ENCODE assay signal across 17 cellular contexts in genomic region chr15:40437754-40438687, GRCh38. TPM values are rescaled to one million over a fixed set of nuclear protein-coding genes. Genes with fewer than 3 reads are reported as not detected.
A peak's percentile ranks its signal among the peaks of the same experiment; 100 is the strongest.
DNase-seq lines count a peak whose midpoint lies in the region; ATAC-seq, FAIRE-seq and TF ChIP-seq lines count a peak whose summit lies in the region.
"Had no signal": no experiment of that assay in that cellular context is flagged by ENCODE, and none has a peak within 500 bp of the region (broad histone marks: within the 10 kb centered on the region; RNA-seq: fewer than 3 reads in every experiment).

No MANE protein-coding gene starts in this region.

- H3K18ac ChIP-seq in IMR-90 (ENCODE audit: low read depth, low read length) (no peak overlapping the region), H1 (ENCODE audit: extremely low read depth, low read length) (peak overlapping the region; percentile 87)

- H2BK15ac ChIP-seq in IMR-90 (ENCODE audit: low read depth, low read length) (no peak overlapping the region), H1 (ENCODE audit: low read length) (peak overlapping the region; percentile 95)

- FAIRE-seq in H1 (lab: Jason Lieb, UNC): no peak

- H3K4me1 ChIP-seq in CD4-positive, alpha-beta memory T cell (ENCODE audit: insufficient read depth, low read length): peaks cover 46% of the 10 kb centered on the region
- H3K4me1 ChIP-seq in IMR-90 (ENCODE audit: control insufficient read depth, insufficient read depth, low read length) (peaks cover 15% of the 10 kb centered on the region), H1 (replicated peaks in 1 of 4; ENCODE audit: control insufficient read depth in 3 of 4, insufficient read depth in 4 of 4, low read length in 3 of 4) (peaks cover 8 to 40% (median 33%) of the 10 kb centered on the region in 4 experiments)

- 46% methylated on average over 4 of the region's 21 CpGs; no CpG with 5 or more reads in 1 of the 2 experiments for WGBS in IMR-90 (ENCODE audit: extremely low coverage in 2 of 2, insufficient read length in 1 of 2), 2 experiments
- WGBS in H1 (ENCODE audit: extremely low coverage in 1 of 2, insufficient coverage in 1 of 2, insufficient read length in 1 of 2, insufficient replicate concordance in 2 of 2, low coverage in 1 of 2, low lambda C conversion rate in 2 of 2, missing lambda C conversion rate in 1 of 2), 2 experiments: 24% methylated on average over 19 of the region's 21 CpGs; no CpG with 5 or more reads in 1 of the 2 experiments

- no peak for TF ChIP-seq RAD21 in IMR-90 (IDR thresholded peaks at IDR 0.05; ENCODE audit: low read length)
- TF ChIP-seq RAD21 in H1 (IDR thresholded peaks at IDR 0.05 in 1 of 2, conservative IDR thresholded peaks at IDR 0.05 in 1 of 2; ENCODE audit: low read depth in 2 of 2, low read length in 2 of 2): no peak

- DNase-seq in CD4-positive, alpha-beta memory T cell: no peak
- no peak for DNase-seq in IMR-90
- DNase-seq in H1 (ENCODE audit: low read depth in 1 of 2, low spot score in 2 of 2): peak in 1 of 2 experiments; percentile 74
- DNase-seq in naive thymus-derived CD8-positive, alpha-beta T cell: peak in 1 of 10 donors; percentile 6
- no peak for DNase-seq in activated T-helper 2 cell treated with anti-CD3 and anti-CD28 coated beads, Interferon-gamma antibody, Interleukin-2, Interleukin-4, amounts not matched to agents 10 μg/mL and 5 μg/mL and 100 μg/mL, durations not matched to agents 14 hours and 24 hours and 36 hours (ENCODE audit: low spot score)
- no peak for DNase-seq in activated CD4-positive, alpha-beta T cell treated with anti-CD3 and anti-CD28 coated beads, Interleukin-2, amount 50 U/mL, for 4 hours
- DNase-seq in Right ventricle myocardium superior: no peak
- DNase-seq: activated CD4-positive, alpha-beta T cell treated with anti-CD3 and anti-CD28 coated beads for 48 hours; activated T-cell treated with anti-CD3 and anti-CD28 coated beads, Interleukin-2, amount 50 U/mL, for 1 hour; cortex of kidney; DMS79; NCI-H1930; NCI-H526 treated with DMSO at 0.1 percent for 48 hours; stimulated activated CD4-positive, alpha-beta T cell treated with anti-CD3 and anti-CD28 coated beads, Interleukin-12 subunit alpha, Interleukin-12 subunit beta, amount 100 ng/mL, for 4 hours had no signal

- peaks cover 12% of the 10 kb centered on the region for H3K27me3 ChIP-seq in CD4-positive, alpha-beta memory T cell (ENCODE audit: insufficient read depth, low read length)
- peaks cover 68% of the 10 kb centered on the region for H3K27me3 ChIP-seq in IMR-90 (ENCODE audit: control insufficient read depth, insufficient read depth, low read length)
- H3K27me3 ChIP-seq in H1 (replicated peaks in 1 of 4; ENCODE audit: control insufficient read depth in 3 of 4, extremely low read depth in 1 of 4, insufficient read depth in 3 of 4, low read length in 3 of 4): peaks cover 0 to 28% (median 18%) of the 10 kb centered on the region in 4 experiments; a peak in 5 of 7 replicates

- H2AK5ac ChIP-seq in IMR-90 (ENCODE audit: low read depth, low read length) (no peak overlapping the region; the same call in 1 of the 2 replicates), H1 (ENCODE audit: low read depth, low read length) (peak overlapping the region; percentile 66; the same call in 1 of the 2 replicates)

- H3K79me2 ChIP-seq in H1 (ENCODE audit: control insufficient read depth in 1 of 2, insufficient read depth in 2 of 2, low read length in 2 of 2): peaks cover 9 to 28% of the 10 kb centered on the region in 2 experiments

- H4K20me1 ChIP-seq in IMR-90 (ENCODE audit: insufficient read depth, low read length) (peaks cover 12% of the 10 kb centered on the region), H1 (replicated peaks in 1 of 2; ENCODE audit: control insufficient read depth in 1 of 2, insufficient read depth in 2 of 2, low read length in 2 of 2) (peaks cover 8 to 9% of the 10 kb centered on the region in 2 experiments)

- H4K8ac ChIP-seq in IMR-90 (ENCODE audit: low read depth in 2 of 2, low read length in 2 of 2) (no peak overlapping the region), H1 (ENCODE audit: extremely low read depth, insufficient read depth, low read length) (no peak overlapping the region)

- H4K91ac ChIP-seq in IMR-90 (ENCODE audit: insufficient read depth, low read depth, low read length): no peak overlapping the region
- peak overlapping the region; percentile 92 for H4K91ac ChIP-seq in H1 (replicated peaks; ENCODE audit: insufficient read length, low read length)

- H2AFZ ChIP-seq in IMR-90 (replicated peaks; ENCODE audit: low read length, poor library complexity) (no peak overlapping the region), H1 (ENCODE audit: low read length) (no peak overlapping the region)

- H3K4ac ChIP-seq in IMR-90 (ENCODE audit: low read depth, low read length): no peak overlapping the region
- no peak overlapping the region for H3K4ac ChIP-seq in H1 (replicated peaks; ENCODE audit: insufficient read length, low read depth, low read length)

- ATAC-seq in IMR-90 (ENCODE audit: low read depth) (no peak), Right ventricle myocardium superior (ENCODE audit: poor library complexity) (no peak), GM21528 (IDR thresholded peaks at IDR 0.05; ENCODE audit: low FRiP score, unreplicated experiment) (no peak)
- no peak for ATAC-seq in naive thymus-derived CD8-positive, alpha-beta T cell

- H3K4me3 ChIP-seq in CD4-positive, alpha-beta memory T cell (ENCODE audit: low read length in 2 of 2): no peak overlapping the region
- no peak overlapping the region for H3K4me3 ChIP-seq in IMR-90 (ENCODE audit: insufficient read depth, low read depth, low read length)
- peak overlapping the region; percentile 59 to 97 (median 74) for H3K4me3 ChIP-seq in H1 (ENCODE audit: extremely low read depth in 1 of 4, insufficient read depth in 2 of 4, low read depth in 3 of 4, low read length in 4 of 4)
- H3K4me3 ChIP-seq: adrenal gland had no signal

- peaks cover 26% of the 10 kb centered on the region for H3K23me2 ChIP-seq in H1 (ENCODE audit: low read depth, low read length)

- POLR2A ChIA-PET in CD4-positive, alpha-beta memory T cell (lab: Charles Lee; ENCODE audit: partially characterized antibody): interaction anchor here (1.1 to 5.7 kb wide), 4 partner anchors 14 to 33 kb away, joined by 3 to 94 read pairs (median 12); partner anchors contain the start of gene IVD
- POLR2A ChIA-PET in IMR-90 (lab: Charles Lee; ENCODE audit: unreplicated experiment) (no interaction called here), H1 (lab: Charles Lee; ENCODE audit: partially characterized antibody) (interaction anchor here (0.8 to 3.2 kb wide), 4 partner anchors 8 to 20 kb away, joined by 3 to 23 read pairs (median 3); no protein-coding TSS in a partner anchor)
- POLR2A ChIA-PET in naive thymus-derived CD8-positive, alpha-beta T cell (lab: Charles Lee): interaction anchor here (1.6 kb wide), 1 partner anchor 32 kb away, joined by 6 read pairs; the partner anchor contains the start of gene IVD

- peaks cover 0 to 10% of the 10 kb centered on the region in 2 donors for H3K36me3 Mint-ChIP-seq in CD4-positive, alpha-beta memory T cell
- H3K36me3 Mint-ChIP-seq in naive thymus-derived CD8-positive, alpha-beta T cell: no peaks in the 10 kb centered on the region
- peaks cover 8% of the 10 kb centered on the region for H3K36me3 Mint-ChIP-seq in activated T-helper 2 cell treated with anti-CD3 and anti-CD28 coated beads, Interferon-gamma antibody, Interleukin-2, Interleukin-4, amounts not matched to agents 10 μg/mL and 5 μg/mL and 100 μg/mL, durations not matched to agents 14 hours and 24 hours and 36 hours (ENCODE audit: low read depth)

- peaks cover 4% of the 10 kb centered on the region; the same call in 1 of the 2 replicates for H3K9me1 ChIP-seq in IMR-90 (ENCODE audit: insufficient read depth, low read length)

- H3K27ac ChIP-seq in CD4-positive, alpha-beta memory T cell (ENCODE audit: low read depth, low read length): no peak overlapping the region
- H3K27ac ChIP-seq in IMR-90 (ENCODE audit: insufficient read depth, low read length): no peak overlapping the region
- no peak overlapping the region for H3K27ac ChIP-seq in H1 (ENCODE audit: low read depth, low read length)
- H3K27ac ChIP-seq: Peyer's patch had no signal

- no peaks in the 10 kb centered on the region for H3K36me3 ChIP-seq in CD4-positive, alpha-beta memory T cell (ENCODE audit: insufficient read depth, low read length)
- H3K36me3 ChIP-seq in IMR-90 (ENCODE audit: control insufficient read depth, insufficient read depth, low read length) (no peaks in the 10 kb centered on the region), H1 (ENCODE audit: control insufficient read depth in 2 of 4, insufficient read depth in 4 of 4, low read length in 3 of 4) (0 out of 8 replicates have a peak, but pooled peaks cover 0 to 1% (median 0%) of the 10 kb centered on the region in 4 experiments)
- H3K36me3 ChIP-seq: adrenal gland, Peyer's patch had no signal

- in situ Hi-C loops in IMR-90 (cut with MboI; ENCODE audit: low sequenced_read_pairs): no loop called here

- H3K23ac ChIP-seq in IMR-90 (ENCODE audit: low read depth, low read length) (no peak overlapping the region), H1 (ENCODE audit: insufficient read length) (no peak overlapping the region)

- H3K4me2 ChIP-seq in IMR-90 (ENCODE audit: low read depth, low read length) (no peak overlapping the region), H1 (ENCODE audit: insufficient read depth in 1 of 2, low read depth in 2 of 2, low read length in 2 of 2) (peak overlapping the region; percentile 98 to 100)

- H2BK20ac ChIP-seq in IMR-90 (ENCODE audit: low read depth, low read length): no peak overlapping the region
- peak overlapping the region; percentile 61 for H2BK20ac ChIP-seq in H1 (ENCODE audit: low read length)

- peak overlapping the region in 4 of 7 donors; percentile 21 to 82 (median 30) for H3K27ac Mint-ChIP-seq in CD4-positive, alpha-beta memory T cell
- H3K27ac Mint-ChIP-seq in naive thymus-derived CD8-positive, alpha-beta T cell: no peak overlapping the region
- no peak overlapping the region for H3K27ac Mint-ChIP-seq in activated T-helper 2 cell treated with anti-CD3 and anti-CD28 coated beads, Interferon-gamma antibody, Interleukin-2, Interleukin-4, amounts not matched to agents 10 μg/mL and 5 μg/mL and 100 μg/mL, durations not matched to agents 14 hours and 24 hours and 36 hours

- peaks cover 24 to 67% (median 41%) of the 10 kb centered on the region in 4 donors for H3K4me1 Mint-ChIP-seq in CD4-positive, alpha-beta memory T cell
- peaks cover 31 to 50% (median 46%) of the 10 kb centered on the region in 4 donors for H3K4me1 Mint-ChIP-seq in naive thymus-derived CD8-positive, alpha-beta T cell
- peaks cover 23% of the 10 kb centered on the region for H3K4me1 Mint-ChIP-seq in activated T-helper 2 cell treated with anti-CD3 and anti-CD28 coated beads, Interferon-gamma antibody, Interleukin-2, Interleukin-4, amounts not matched to agents 10 μg/mL and 5 μg/mL and 100 μg/mL, durations not matched to agents 14 hours and 24 hours and 36 hours (ENCODE audit: low read depth)

- BruUV-seq in IMR-90 (replicated peaks; lab: Mats Ljungman, UMichigan): no TSS peak

- no peak for TF ChIP-seq CTCF in IMR-90 (conservative IDR thresholded peaks at IDR 0.05; ENCODE audit: low read depth, low read length)
- TF ChIP-seq CTCF in H1 (IDR thresholded peaks at IDR 0.05; ENCODE audit: control extremely low read depth in 1 of 3, insufficient read depth in 1 of 3, low read depth in 1 of 3, low read length in 3 of 3): no peak

- CTCF ChIA-PET in CD4-positive, alpha-beta memory T cell (lab: Charles Lee; ENCODE audit: partially characterized antibody): no interaction called here
- CTCF ChIA-PET in IMR-90 (lab: Yijun Ruan, JAX) (interaction anchor here (0.6 kb wide), 1 partner anchor 97 kb away, joined by 5 read pairs; the partner anchor contains the start of gene CCDC9B), H1 (lab: Charles Lee; ENCODE audit: partially characterized antibody) (interaction anchor here (1.1 to 2.2 kb wide), 3 partner anchors 19 to 101 kb away, joined by 3 to 6 read pairs (median 3); no protein-coding TSS in a partner anchor)

- no peak for TF ChIP-seq EP300 in H1 (IDR thresholded peaks at IDR 0.05; ENCODE audit: borderline replicate concordance in 1 of 2, low read depth in 2 of 2, low read length in 2 of 2)

- H2AK9ac ChIP-seq in IMR-90 (replicated peaks; ENCODE audit: low read depth, low read length, poor library complexity): peak overlapping the region; percentile 26

- no peak overlapping the region for H2BK120ac ChIP-seq in IMR-90 (ENCODE audit: low read depth, low read length)
- peak overlapping the region; percentile 15 for H2BK120ac ChIP-seq in H1 (replicated peaks; ENCODE audit: low read depth, low read length)

- H3K14ac ChIP-seq in IMR-90 (replicated peaks; ENCODE audit: low read depth, low read length) (no peak overlapping the region), H1 (ENCODE audit: insufficient read length) (no peak overlapping the region)

- TF ChIP-seq POLR2A in IMR-90 (IDR thresholded peaks at IDR 0.05; ENCODE audit: low read depth, low read length) (no peak), H1 (IDR thresholded peaks at IDR 0.05; ENCODE audit: control extremely low read depth in 1 of 2, low read depth in 2 of 2, low read length in 2 of 2) (no peak)

- H4K5ac ChIP-seq in IMR-90 (ENCODE audit: low read depth, low read length): no peak overlapping the region
- peak overlapping the region; percentile 10 for H4K5ac ChIP-seq in H1 (ENCODE audit: insufficient read length, low read depth, low read length)

- H3K27me3 Mint-ChIP-seq in CD4-positive, alpha-beta memory T cell: peaks cover 13 to 14% of the 10 kb centered on the region in 2 donors
- H3K27me3 Mint-ChIP-seq in naive thymus-derived CD8-positive, alpha-beta T cell: peaks cover 7 to 36% (median 18%) of the 10 kb centered on the region in 5 donors
- H3K27me3 Mint-ChIP-seq in activated T-helper 2 cell treated with anti-CD3 and anti-CD28 coated beads, Interferon-gamma antibody, Interleukin-2, Interleukin-4, amounts not matched to agents 10 μg/mL and 5 μg/mL and 100 μg/mL, durations not matched to agents 14 hours and 24 hours and 36 hours (ENCODE audit: low read depth): peaks cover 61% of the 10 kb centered on the region

- H3K79me1 ChIP-seq in IMR-90 (ENCODE audit: low read depth in 1 of 2, low read length in 2 of 2): peaks cover 0 to 7% of the 10 kb centered on the region in 2 experiments; a peak in 2 of 4 replicates
- H3K79me1 ChIP-seq in H1 (ENCODE audit: low read depth, low read length): peaks cover 5% of the 10 kb centered on the region; the same call in 1 of the 2 replicates

- H2BK12ac ChIP-seq in H1 (ENCODE audit: low read depth, low read length): peak overlapping the region; percentile 92; the same call in 1 of the 2 replicates

- dilution Hi-C loops in IMR-90 (cut with HindIII; ENCODE audit: low sequenced_read_pairs, unreplicated experiment): no loop called here

- H3K9ac ChIP-seq in IMR-90 (ENCODE audit: low read depth, low read length) (no peak overlapping the region), H1 (replicated peaks in 1 of 4; ENCODE audit: extremely low read depth in 1 of 4, low read depth in 3 of 4, low read length in 3 of 4) (no peak overlapping the region; a peak in 1 of 7 replicates)

- H2BK5ac ChIP-seq in IMR-90 (ENCODE audit: low read depth, low read length, poor library complexity, severe bottlenecking) (no peak overlapping the region), H1 (ENCODE audit: low read depth, low read length) (peak overlapping the region; percentile 93; the same call in 1 of the 2 replicates)

- H3K9me3 Mint-ChIP-seq in CD4-positive, alpha-beta memory T cell: no peaks in the 10 kb centered on the region
- no peaks in the 10 kb centered on the region for H3K9me3 Mint-ChIP-seq in naive thymus-derived CD8-positive, alpha-beta T cell
- no peaks in the 10 kb centered on the region for H3K9me3 Mint-ChIP-seq in activated T-helper 2 cell treated with anti-CD3 and anti-CD28 coated beads, Interferon-gamma antibody, Interleukin-2, Interleukin-4, amounts not matched to agents 10 μg/mL and 5 μg/mL and 100 μg/mL, durations not matched to agents 14 hours and 24 hours and 36 hours

- H3K4me3 Mint-ChIP-seq in CD4-positive, alpha-beta memory T cell: peak overlapping the region; percentile 4 to 79 (median 38)
- peak overlapping the region in 9 of 10 donors; percentile 5 to 59 (median 45) for H3K4me3 Mint-ChIP-seq in naive thymus-derived CD8-positive, alpha-beta T cell
- no peak overlapping the region for H3K4me3 Mint-ChIP-seq in activated T-helper 2 cell treated with anti-CD3 and anti-CD28 coated beads, Interferon-gamma antibody, Interleukin-2, Interleukin-4, amounts not matched to agents 10 μg/mL and 5 μg/mL and 100 μg/mL, durations not matched to agents 14 hours and 24 hours and 36 hours (ENCODE audit: low read depth)

- no peak overlapping the region for H3K56ac ChIP-seq in IMR-90 (ENCODE audit: extremely low read depth, insufficient read depth, low read length)
- H3K56ac ChIP-seq in H1 (replicated peaks; ENCODE audit: insufficient read length, low read depth, low read length): no peak overlapping the region

- H3K9me3 ChIP-seq in CD4-positive, alpha-beta memory T cell (ENCODE audit: control insufficient read depth in 1 of 2, low read length in 2 of 2): no peaks in the 10 kb centered on the region
- H3K9me3 ChIP-seq in IMR-90 (ENCODE audit: control insufficient read depth, insufficient read depth, low read length) (no peaks in the 10 kb centered on the region), H1 (ENCODE audit: insufficient read depth in 2 of 2, low read depth in 1 of 2, low read length in 1 of 2) (no peaks in the 10 kb centered on the region)
- H3K9me3 ChIP-seq: adrenal gland, Peyer's patch had no signal

- intact Hi-C loops in CD4-positive, alpha-beta memory T cell (cut with micrococcal nuclease): loop anchor here (5.0 kb wide), 1 partner anchor 34 kb away; the partner anchor contains the start of gene CHST14
- intact Hi-C loops in IMR-90 (cut with micrococcal nuclease): no loop called here
- intact Hi-C loops in activated T-helper 2 cell treated with anti-CD3 and anti-CD28 coated beads, Interferon-gamma antibody, Interleukin-2, Interleukin-4, amounts not matched to agents 10 μg/mL and 5 μg/mL and 100 μg/mL, durations not matched to agents 14 hours and 24 hours and 36 hours (cut with micrococcal nuclease): no loop called here
- intact Hi-C loops in Right ventricle myocardium superior (cut with DNase I): no loop called here

RNA-seq across cellular contexts. Expression of gene BAHD1, which starts 2.7 kb away (rescaled TPM):
- total RNA-seq in CD4-positive, alpha-beta memory T cell: 10 to 100 TPM; 47.0 to 49.2 TPM
- 1 to 10 TPM; 1.5 to 4.6 TPM for polyA plus RNA-seq in CD4-positive, alpha-beta memory T cell
- total RNA-seq in IMR-90 (2012; rRNA removed) (3.0 and 3.6 TPM in 2 replicates), Right ventricle myocardium superior (16.2 TPM)
- polyA plus RNA-seq in IMR-90 (2012; rRNA removed) (8.1 and 8.7 TPM in 2 replicates), H1 (2011; rRNA removed) (15.0 and 23.4 TPM in 2 replicates)
- polyA plus RNA-seq in IMR-90 (2012; cell fraction: cytosol; rRNA removed): 6.7 and 8.5 TPM in 2 replicates
- polyA plus RNA-seq in IMR-90 (2012; cell fraction: nucleus; rRNA removed; ENCODE audit: low replicate concordance): 16.1 and 18.7 TPM in 2 replicates
- total RNA-seq in H1 (2021; fragmentation: NEBNext Ultra II Directional; extraction: Animal tissue kit (Norgen Biotek cat#: 25700)): 38.9 and 40.0 TPM in 2 replicates
- 19.2 TPM for polyA plus RNA-seq in H1 (2011; cell fraction: cytosol; rRNA removed)
- 45.1 TPM for polyA plus RNA-seq in H1 (2011; cell fraction: nucleus; rRNA removed)
- polyA plus RNA-seq in H1 (2012, experiment 1 of 2): 36.7 to 45.3 TPM (median 39.3 TPM) in 4 replicates
- 31.9 TPM for polyA plus RNA-seq in H1 (2012, experiment 2 of 2)
- polyA plus RNA-seq in H1 (2013, experiment 1 of 2): 24.0 TPM
- polyA plus RNA-seq in H1 (2013, experiment 2 of 2): 22.9 TPM
- 16.4 and 20.1 TPM in 2 replicates for polyA minus RNA-seq in H1 (2011; rRNA and poly(A)+ RNA removed)
- 21.8 TPM for polyA minus RNA-seq in H1 (2011; cell fraction: cytosol; rRNA and poly(A)+ RNA removed)
- 23.6 TPM for polyA minus RNA-seq in H1 (2011; cell fraction: nucleus; rRNA and poly(A)+ RNA removed)
- total RNA-seq in naive thymus-derived CD8-positive, alpha-beta T cell: 10 to 100 TPM; 37.1 to 37.6 TPM
- 1 to 10 TPM; 1.5 to 3.3 (median 1.7) TPM for polyA plus RNA-seq in naive thymus-derived CD8-positive, alpha-beta T cell
- total RNA-seq in activated T-helper 2 cell treated with anti-CD3 and anti-CD28 coated beads, Interferon-gamma antibody, Interleukin-2, Interleukin-4, amounts not matched to agents 10 μg/mL and 5 μg/mL and 100 μg/mL, durations not matched to agents 14 hours and 24 hours and 36 hours: 26.5 and 26.7 TPM in 2 replicates

RNA-seq across cellular contexts. Expression of gene IVD, which starts 32.4 kb away (rescaled TPM):
- total RNA-seq in CD4-positive, alpha-beta memory T cell: 10 to 100 TPM; 56.4 to 62.2 TPM
- polyA plus RNA-seq in CD4-positive, alpha-beta memory T cell: 10 to 100 TPM; 25.7 to 26.8 TPM
- total RNA-seq in IMR-90 (2012; rRNA removed) (27.5 and 31.7 TPM in 2 replicates), Right ventricle myocardium superior (90.8 TPM)
- polyA plus RNA-seq in IMR-90 (2012; rRNA removed) (38.3 and 41.1 TPM in 2 replicates), H1 (2011; rRNA removed) (55.2 and 63.7 TPM in 2 replicates)
- polyA plus RNA-seq in IMR-90 (2012; cell fraction: cytosol; rRNA removed): 29.2 and 45.5 TPM in 2 replicates
- 59.4 and 93.2 TPM in 2 replicates for polyA plus RNA-seq in IMR-90 (2012; cell fraction: nucleus; rRNA removed; ENCODE audit: low replicate concordance)
- total RNA-seq in H1 (2021; fragmentation: NEBNext Ultra II Directional; extraction: Animal tissue kit (Norgen Biotek cat#: 25700)): 78.8 and 80.0 TPM in 2 replicates
- polyA plus RNA-seq in H1 (2011; cell fraction: cytosol; rRNA removed): 74.1 TPM
- 77.2 TPM for polyA plus RNA-seq in H1 (2011; cell fraction: nucleus; rRNA removed)
- polyA plus RNA-seq in H1 (2012, experiment 1 of 2): 51.3 to 57.3 TPM (median 56.8 TPM) in 4 replicates
- polyA plus RNA-seq in H1 (2012, experiment 2 of 2): 38.4 TPM
- 29.4 TPM for polyA plus RNA-seq in H1 (2013, experiment 1 of 2)
- polyA plus RNA-seq in H1 (2013, experiment 2 of 2): 28.3 TPM
- 77.8 and 87.4 TPM in 2 replicates for polyA minus RNA-seq in H1 (2011; rRNA and poly(A)+ RNA removed)
- 47.9 TPM for polyA minus RNA-seq in H1 (2011; cell fraction: cytosol; rRNA and poly(A)+ RNA removed)
- 52.2 TPM for polyA minus RNA-seq in H1 (2011; cell fraction: nucleus; rRNA and poly(A)+ RNA removed)
- 100 to 1,000 TPM; 120 TPM for total RNA-seq in naive thymus-derived CD8-positive, alpha-beta T cell
- polyA plus RNA-seq in naive thymus-derived CD8-positive, alpha-beta T cell: 10 to 100 TPM; 48.2 to 77.7 (median 49.5) TPM
- 75.2 and 79.4 TPM in 2 replicates for total RNA-seq in activated T-helper 2 cell treated with anti-CD3 and anti-CD28 coated beads, Interferon-gamma antibody, Interleukin-2, Interleukin-4, amounts not matched to agents 10 μg/mL and 5 μg/mL and 100 μg/mL, durations not matched to agents 14 hours and 24 hours and 36 hours

RNA-seq across cellular contexts. Expression of gene CHST14, which starts 32.8 kb away (rescaled TPM):
- total RNA-seq in CD4-positive, alpha-beta memory T cell: 10 to 100 TPM in 1 of 2 experiments, 1 to 10 TPM in 1; 9.1 to 10.5 TPM
- 1 to 10 TPM in 1 of 2 donors, under 1 TPM in 1; 0.64 to 1.5 TPM for polyA plus RNA-seq in CD4-positive, alpha-beta memory T cell
- 3.3 and 3.8 TPM in 2 replicates for total RNA-seq in IMR-90 (2012; rRNA removed)
- 19.5 and 20.6 TPM in 2 replicates for polyA plus RNA-seq in IMR-90 (2012; rRNA removed)
- 14.8 and 30.7 TPM in 2 replicates for polyA plus RNA-seq in IMR-90 (2012; cell fraction: cytosol; rRNA removed)
- 7.1 and 9.7 TPM in 2 replicates for polyA plus RNA-seq in IMR-90 (2012; cell fraction: nucleus; rRNA removed; ENCODE audit: low replicate concordance)
- total RNA-seq in H1 (2021; fragmentation: NEBNext Ultra II Directional; extraction: Animal tissue kit (Norgen Biotek cat#: 25700)): 17.7 and 20.3 TPM in 2 replicates
- 13.4 and 15.2 TPM in 2 replicates for polyA plus RNA-seq in H1 (2011; rRNA removed)
- polyA plus RNA-seq in H1 (2011; cell fraction: cytosol; rRNA removed): 10.0 TPM
- polyA plus RNA-seq in H1 (2011; cell fraction: nucleus; rRNA removed): 14.9 TPM
- 16.1 to 20.5 TPM (median 18.5 TPM) in 4 replicates for polyA plus RNA-seq in H1 (2012, experiment 1 of 2)
- polyA plus RNA-seq in H1 (2012, experiment 2 of 2): 21.7 TPM
- 19.8 TPM for polyA plus RNA-seq in H1 (2013, experiment 1 of 2)
- 20.1 TPM for polyA plus RNA-seq in H1 (2013, experiment 2 of 2)
- polyA minus RNA-seq in H1 (2011; rRNA and poly(A)+ RNA removed): 7.0 and 8.4 TPM in 2 replicates
- 13.4 TPM for polyA minus RNA-seq in H1 (2011; cell fraction: cytosol; rRNA and poly(A)+ RNA removed)
- polyA minus RNA-seq in H1 (2011; cell fraction: nucleus; rRNA and poly(A)+ RNA removed): 6.5 TPM
- 1 to 10 TPM; 8.2 to 9.8 TPM for total RNA-seq in naive thymus-derived CD8-positive, alpha-beta T cell
- polyA plus RNA-seq in naive thymus-derived CD8-positive, alpha-beta T cell: 1 to 10 TPM in 1 of 3 donors, under 1 TPM in 2; 0.74 to 1.2 (median 0.77) TPM
- total RNA-seq in activated T-helper 2 cell treated with anti-CD3 and anti-CD28 coated beads, Interferon-gamma antibody, Interleukin-2, Interleukin-4, amounts not matched to agents 10 μg/mL and 5 μg/mL and 100 μg/mL, durations not matched to agents 14 hours and 24 hours and 36 hours: 11.8 and 12.2 TPM in 2 replicates
- total RNA-seq in Right ventricle myocardium superior: 7.5 TPM

RNA-seq across cellular contexts. Expression of gene KNSTRN, which starts 55.5 kb away (rescaled TPM):
- total RNA-seq in CD4-positive, alpha-beta memory T cell: 1 to 10 TPM; 6.8 to 8.8 TPM
- 1 to 10 TPM; 1.0 to 2.5 TPM for polyA plus RNA-seq in CD4-positive, alpha-beta memory T cell
- 73.5 and 73.6 TPM in 2 replicates for total RNA-seq in IMR-90 (2012; rRNA removed)
- 31.2 and 33.1 TPM in 2 replicates for polyA plus RNA-seq in IMR-90 (2012; rRNA removed)
- 8.8 and 11.8 TPM in 2 replicates for polyA plus RNA-seq in IMR-90 (2012; cell fraction: cytosol; rRNA removed)
- polyA plus RNA-seq in IMR-90 (2012; cell fraction: nucleus; rRNA removed; ENCODE audit: low replicate concordance): 4.1 and 22.6 TPM in 2 replicates
- 67.4 and 79.4 TPM in 2 replicates for total RNA-seq in H1 (2021; fragmentation: NEBNext Ultra II Directional; extraction: Animal tissue kit (Norgen Biotek cat#: 25700))
- polyA plus RNA-seq in H1 (2011; rRNA removed): 18.6 and 25.1 TPM in 2 replicates
- polyA plus RNA-seq in H1 (2011; cell fraction: cytosol; rRNA removed): 37.1 TPM
- polyA plus RNA-seq in H1 (2011; cell fraction: nucleus; rRNA removed): 14.9 TPM
- polyA plus RNA-seq in H1 (2012, experiment 1 of 2): 46.3 to 58.7 TPM (median 54.4 TPM) in 4 replicates
- polyA plus RNA-seq in H1 (2012, experiment 2 of 2): 13.2 TPM
- 44.8 TPM for polyA plus RNA-seq in H1 (2013, experiment 1 of 2)
- 47.3 TPM for polyA plus RNA-seq in H1 (2013, experiment 2 of 2)
- 56.8 and 70.3 TPM in 2 replicates for polyA minus RNA-seq in H1 (2011; rRNA and poly(A)+ RNA removed)
- polyA minus RNA-seq in H1 (2011; cell fraction: cytosol; rRNA and poly(A)+ RNA removed): 26.3 TPM
- 27.9 TPM for polyA minus RNA-seq in H1 (2011; cell fraction: nucleus; rRNA and poly(A)+ RNA removed)
- total RNA-seq in naive thymus-derived CD8-positive, alpha-beta T cell: 1 to 10 TPM; 8.4 to 8.8 TPM
- polyA plus RNA-seq in naive thymus-derived CD8-positive, alpha-beta T cell: 1 to 10 TPM; 2.1 to 2.8 (median 2.4) TPM
- 48.1 and 49.9 TPM in 2 replicates for total RNA-seq in activated T-helper 2 cell treated with anti-CD3 and anti-CD28 coated beads, Interferon-gamma antibody, Interleukin-2, Interleukin-4, amounts not matched to agents 10 μg/mL and 5 μg/mL and 100 μg/mL, durations not matched to agents 14 hours and 24 hours and 36 hours
- total RNA-seq in Right ventricle myocardium superior: 7.9 TPM

Comparison
In these comparisons a context has a peak if more than half of its experiments do, and no peak if none do; other contexts are left out.
1. H3K4me3 ChIP-seq: peak in H1 (4 of 4); none in CD4-positive, alpha-beta memory T cell (0 of 2) and IMR-90 (single experiment).
2. H3K27ac Mint-ChIP-seq: peak in CD4-positive, alpha-beta memory T cell (4 of 7); none in naive thymus-derived CD8-positive, alpha-beta T cell (0 of 10) and activated T-helper 2 cell treated with anti-CD3 and anti-CD28 coated beads, Interferon-gamma antibody, Interleukin-2, Interleukin-4, amounts not matched to agents 10 μg/mL and 5 μg/mL and 100 μg/mL, durations not matched to agents 14 hours and 24 hours and 36 hours (single experiment).